Comparison of ENCODE assay signal across 8 cellular contexts in the genomic region with DNA sequence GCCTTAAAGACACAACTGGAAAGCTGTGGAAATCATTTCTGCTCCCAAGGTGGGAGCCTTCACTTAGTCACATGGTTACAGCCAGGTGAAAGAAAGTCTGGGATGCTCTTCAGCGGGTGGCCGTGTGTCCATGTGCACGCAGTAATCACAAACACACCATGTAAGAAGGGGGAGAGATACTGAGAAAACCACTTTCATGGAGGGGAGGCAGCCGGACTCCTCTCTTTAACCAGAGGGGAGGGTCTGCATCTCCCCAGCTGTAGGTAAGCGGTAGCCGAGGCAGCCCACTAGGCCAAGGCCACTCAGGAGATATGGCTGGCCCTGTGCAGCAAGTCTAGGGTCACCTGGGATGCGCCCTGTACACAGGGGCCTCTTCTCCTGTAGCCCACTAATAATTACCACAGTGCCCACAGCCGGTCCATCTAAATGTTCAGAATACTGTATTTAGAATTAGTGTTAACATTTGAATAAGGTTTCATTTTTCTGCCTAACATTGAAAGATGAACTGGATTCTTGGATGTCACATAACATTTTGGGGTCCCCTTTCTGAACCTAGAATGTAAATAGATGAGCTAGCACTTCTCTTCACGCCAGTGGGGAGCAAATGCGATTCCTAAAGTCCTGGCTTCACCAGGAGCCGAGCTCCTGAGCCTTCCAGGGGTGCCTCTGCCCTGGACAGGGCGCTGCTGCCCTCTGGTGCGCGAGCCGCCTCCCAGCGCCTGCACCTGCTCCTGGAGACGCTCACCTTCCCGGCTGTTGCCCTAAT. TPM values are rescaled to one million over a fixed set of nuclear protein-coding genes. Genes with fewer than 3 reads are reported as not detected.
DNase-seq lines count a peak whose midpoint lies in the region; ATAC-seq and TF ChIP-seq lines count a peak whose summit lies in the region.

No MANE protein-coding gene starts in this region.

- peaks cover 20% of the 10 kb centered on the region for H3K4me1 Mint-ChIP-seq in progenitor cell of endocrine pancreas (ENCODE audit: low read depth)

- no peaks in the 10 kb centered on the region for H3K36me3 ChIP-seq in gastroesophageal sphincter

- peaks cover 22% of the 10 kb centered on the region for H3K27me3 ChIP-seq in gastroesophageal sphincter

- TF ChIP-seq POLR2A in gastroesophageal sphincter (IDR thresholded peaks at IDR 0.05) = no peak

- H3K4me1 ChIP-seq in gastroesophageal sphincter = no peaks in the 10 kb centered on the region

- ATAC-seq in HG02852 (IDR thresholded peaks at IDR 0.05; ENCODE audit: unreplicated experiment) (peak; percentile 69), gastroesophageal sphincter (peak; percentile 71)

- H3K4me3 ChIP-seq in gastroesophageal sphincter = no peak overlapping the region

- TF ChIP-seq EP300 in gastroesophageal sphincter (IDR thresholded peaks at IDR 0.05) = no peak

- H3K9me3 Mint-ChIP-seq in progenitor cell of endocrine pancreas (ENCODE audit: low read depth) = no peaks in the 10 kb centered on the region

- 31 to 61% methylated on average over 12 to 13 of the region's 18 CpGs for WGBS in gastroesophageal sphincter (ENCODE audit: low coverage in 1 of 2), 2 donors

- H3K9me3 ChIP-seq in gastroesophageal sphincter = no peaks in the 10 kb centered on the region

- no peak overlapping the region for H3K27ac Mint-ChIP-seq in progenitor cell of endocrine pancreas

- no peak overlapping the region for H3K4me3 Mint-ChIP-seq in progenitor cell of endocrine pancreas (ENCODE audit: low read depth)

- no peaks in the 10 kb centered on the region for H3K36me3 Mint-ChIP-seq in progenitor cell of endocrine pancreas (ENCODE audit: insufficient read depth)

- no peak overlapping the region for H3K27ac ChIP-seq in gastroesophageal sphincter

- TF ChIP-seq CTCF in gastroesophageal sphincter (IDR thresholded peaks at IDR 0.05) = peak in 3 of 4 experiments; percentile 48 to 89 (median 74)
- TF ChIP-seq CTCF in progenitor cell of endocrine pancreas (IDR thresholded peaks at IDR 0.05; ENCODE audit: unreplicated experiment) = peak; percentile 89

- peaks cover 34% of the 10 kb centered on the region for H3K27me3 Mint-ChIP-seq in progenitor cell of endocrine pancreas

- peak; percentile 21 to 67 for DNase-seq in SHP77 (lab: John Stamatoyannopoulos, UW)
- DNase-seq in SHP77 treated with DMSO at 0.1 percent for 48 hours (lab: John Stamatoyannopoulos, UW) = no peak
- peak; percentile 29 to 82 for DNase-seq in NCI-H524 (lab: John Stamatoyannopoulos, UW)
- peak; percentile 17 for DNase-seq in activated T-cell treated with anti-CD3 and anti-CD28 coated beads for 24 hours (ENCODE audit: low read depth)
- peak; percentile 52 for DNase-seq in progenitor cell of endocrine pancreas (ENCODE audit: low spot score, unreplicated experiment)
- DNase-seq in cerebellar nuclear complex (lab: John Stamatoyannopoulos, UW) = no peak

RNA-seq across cellular contexts. Expression of a gene that starts 15.9 kb away (rescaled TPM):
- total RNA-seq in gastroesophageal sphincter (not detected), progenitor cell of endocrine pancreas (not detected in 2 replicates)

RNA-seq across cellular contexts. Expression of a gene that starts 19.0 kb away (rescaled TPM):
- total RNA-seq in gastroesophageal sphincter (not detected), progenitor cell of endocrine pancreas (not detected in 2 replicates)

Comparison
In these comparisons a context has a peak if more than half of its experiments do, and no peak if none do; other contexts are left out.
1. DNase-seq: peak in SHP77 (2 of 2), NCI-H524 (2 of 2), activated T-cell treated with anti-CD3 and anti-CD28 coated beads for 24 hours (single experiment) and progenitor cell of endocrine pancreas (single experiment); none in SHP77 treated with DMSO at 0.1 percent for 48 hours (single experiment) and cerebellar nuclear complex (0 of 2).